Comparison of ENCODE assay signal across 29 cellular contexts in genomic region chr3:36282774-36283173, GRCh38.
DNase-seq lines count a peak whose midpoint lies in the region; ATAC-seq, FAIRE-seq and TF ChIP-seq lines count a peak whose summit lies in the region.
"Had no signal": no experiment of that assay in that cellular context is flagged by ENCODE, and none has a peak within 500 bp of the region (broad histone marks: within the 10 kb centered on the region; RNA-seq: fewer than 3 reads in every experiment).

No MANE protein-coding gene starts in this region.

- H3K9me3 Mint-ChIP-seq in neural progenitor cell, result no peaks in the 10 kb centered on the region

- no peaks in the 10 kb centered on the region for H4K20me1 ChIP-seq in neural progenitor cell (ENCODE audit: low read depth)

- H3K36me3 ChIP-seq in Panc1 (ENCODE audit: control insufficient read depth, insufficient read depth, low read length) (no peaks in the 10 kb centered on the region), neural progenitor cell (no peaks in the 10 kb centered on the region)
- H3K36me3 ChIP-seq: HAP-1, SJSA1 had no signal

- peak; percentile 51; the same call in 1 of the 2 replicates for ATAC-seq in Panc1
- ATAC-seq in GM18502 (IDR thresholded peaks at IDR 0.05; ENCODE audit: poor library complexity, unreplicated experiment), result no peak

- POLR2A ChIA-PET in Panc1 (lab: Charles Lee), result no interaction called here

- FAIRE-seq in H54 (lab: Jason Lieb, UNC), result no peak
- FAIRE-seq: GM18507, HTR-8/SVneo had no signal

- H3K79me2 ChIP-seq in neural progenitor cell (ENCODE audit: low read depth), result no peaks in the 10 kb centered on the region

- H3K4me1 Mint-ChIP-seq in neural progenitor cell, result no peaks in the 10 kb centered on the region
- H3K4me1 Mint-ChIP-seq: B cell; CD8-positive, alpha-beta memory T cell had no signal

- H3K4me1 ChIP-seq in Panc1 (ENCODE audit: control insufficient read depth, insufficient read depth, low read length) (peaks cover 3% of the 10 kb centered on the region; the same call in 1 of the 2 replicates), neural progenitor cell (no peaks in the 10 kb centered on the region)
- H3K4me1 ChIP-seq: HAP-1, SJSA1 had no signal

- no peak overlapping the region for H3K4me3 Mint-ChIP-seq in neural progenitor cell
- H3K4me3 Mint-ChIP-seq: B cell; CD8-positive, alpha-beta memory T cell; HFFc6 had no signal

- CTCF ChIA-PET in Panc1 (lab: Charles Lee), result no interaction called here

- H3K9ac ChIP-seq in neural progenitor cell, result no peak overlapping the region

- no peak overlapping the region for H3K27ac Mint-ChIP-seq in neural progenitor cell
- H3K27ac Mint-ChIP-seq: B cell; CD8-positive, alpha-beta memory T cell; HFFc6 had no signal

- BruUV-seq in Panc1 (replicated peaks; lab: Mats Ljungman, UMichigan), result no TSS peak

- H3K36me3 Mint-ChIP-seq in neural progenitor cell, result no peaks in the 10 kb centered on the region
- H3K36me3 Mint-ChIP-seq: CD8-positive, alpha-beta memory T cell had no signal

- TF ChIP-seq POLR2A in H54 (IDR thresholded peaks at IDR 0.05; ENCODE audit: low read depth, low read length), result no peak

- intact Hi-C loops in Panc1 (cut with micrococcal nuclease; ENCODE audit: unreplicated experiment), result no loop called here

- no peak overlapping the region for H3K4me3 ChIP-seq in LNCaP clone FGC (ENCODE audit: low read depth, low read length)
- no peak overlapping the region for H3K4me3 ChIP-seq in Panc1 (ENCODE audit: low read depth in 2 of 2, low read length in 2 of 2)
- no peak overlapping the region for H3K4me3 ChIP-seq in neural progenitor cell
- H3K4me3 ChIP-seq: HAP-1, SJSA1 had no signal

- H3K27me3 Mint-ChIP-seq in neural progenitor cell (ENCODE audit: insufficient read depth, low read depth), result no peaks in the 10 kb centered on the region
- H3K27me3 Mint-ChIP-seq: B cell had no signal

- H3K27ac ChIP-seq in Panc1 (ENCODE audit: low read length) (no peak overlapping the region), neural progenitor cell (no peak overlapping the region)
- H3K27ac ChIP-seq: 22Rv1, C4-2B, SJSA1 had no signal

- no peaks in the 10 kb centered on the region for H3F3A ChIP-seq in neural progenitor cell (ENCODE audit: low read depth)

- peak; percentile 6 for DNase-seq in DMS53 (lab: John Stamatoyannopoulos, UW)
- no peak for DNase-seq in DMS53 treated with DMSO at 0.1 percent for 48 hours (lab: John Stamatoyannopoulos, UW; ENCODE audit: unreplicated experiment)
- peak; percentile 37 for DNase-seq in LNCaP clone FGC (ENCODE audit: low read depth)
- no peak for DNase-seq in Panc1 (ENCODE audit: low read depth, low spot score)
- DNase-seq in neural progenitor cell (ENCODE audit: low spot score), result no peak
- no peak for DNase-seq in H54 (ENCODE audit: insufficient read length, low spot score)
- DNase-seq in central memory CD4-positive, alpha-beta T cell, result no peak
- DNase-seq: CD8-positive, alpha-beta memory T cell; DMS 273 treated with DMSO at 0.1 percent for 48 hours; HFFc6; KBM-7; MM.1S; NCI-H1694; NCI-H2081; NCI-H2171; NCI-H446; NCI-H524 treated with DMSO at 0.1 percent for 48 hours; NCI-H82; Right ventricle myocardium superior; RPMI8226; T-helper 1 cell had no signal

- in situ Hi-C loops in Panc1 (cut with HindIII; ENCODE audit: low pct_unique_long_range_greater_than_20kb, low sequenced_read_pairs), result no loop called here

- no peak for TF ChIP-seq CTCF in LNCaP clone FGC (IDR thresholded peaks at IDR 0.05; ENCODE audit: control insufficient read depth, extremely low read depth, insufficient read depth)
- TF ChIP-seq CTCF in Panc1 (IDR thresholded peaks at IDR 0.05), result no peak
- TF ChIP-seq CTCF in neural progenitor cell (IDR thresholded peaks at IDR 0.05), result no peak

- H3K9me3 ChIP-seq in Panc1 (ENCODE audit: control insufficient read depth, insufficient read depth, low read depth, low read length), result no peaks in the 10 kb centered on the region
- H3K9me3 ChIP-seq in neural progenitor cell (ENCODE audit: low read depth), result no peaks in the 10 kb centered on the region
- H3K9me3 ChIP-seq: HAP-1, SJSA1 had no signal

- H2AFZ ChIP-seq in neural progenitor cell (replicated peaks), result peak overlapping the region; percentile 43

- no peaks in the 10 kb centered on the region for H3K27me3 ChIP-seq in Panc1 (ENCODE audit: control insufficient read depth, insufficient read depth, low read length)
- H3K27me3 ChIP-seq in neural progenitor cell, result no peaks in the 10 kb centered on the region
- H3K27me3 ChIP-seq: SJSA1 had no signal

- no peak overlapping the region for H3K4me2 ChIP-seq in neural progenitor cell

Comparison
In these comparisons a context has a peak if more than half of its experiments do, and no peak if none do; other contexts are left out.
1. DNase-seq: peak in DMS53 (single experiment) and LNCaP clone FGC (single experiment); none in DMS53 treated with DMSO at 0.1 percent for 48 hours (single experiment), Panc1 (single experiment), neural progenitor cell (single experiment), H54 (single experiment) and central memory CD4-positive, alpha-beta T cell (single experiment).